ENCODE assay signal across 8 cellular contexts in genomic region chr2:68251187-68251854, GRCh38. TPM values are rescaled to one million over a fixed set of nuclear protein-coding genes. Genes with fewer than 3 reads are reported as not detected.
DNase-seq lines count a peak whose midpoint lies in the region; ATAC-seq and TF ChIP-seq lines count a peak whose summit lies in the region.

No MANE protein-coding gene starts in this region.

- H3K4me2 ChIP-seq in DOHH2 (ENCODE audit: low read length): peak overlapping the region; percentile 82

- peak; percentile 50 for ATAC-seq in GM21825 (IDR thresholded peaks at IDR 0.05; ENCODE audit: unreplicated experiment)
- peak; percentile 66 for ATAC-seq in activated T-helper 17 cell treated with anti-CD3 and anti-CD28 coated beads, Interleukin-2, amount 50 U/mL, for 72 hours (replicated peaks)
- ATAC-seq in stimulated activated naive CD8-positive, alpha-beta T cell treated with anti-CD3 and anti-CD28 coated beads, Interleukin-15, amount 100 ng/mL, for 72 hours: peak; percentile 73

- peak; percentile 72 for TF ChIP-seq CTCF in DOHH2 (IDR thresholded peaks at IDR 0.05; ENCODE audit: low read depth, low read length, poor library complexity, severe bottlenecking)
- TF ChIP-seq CTCF in fibroblast of mammary gland (conservative IDR thresholded peaks at IDR 0.05; ENCODE audit: control insufficient read depth, insufficient read depth, low read depth, low read length): peak; percentile 72
- TF ChIP-seq CTCF in nephron (IDR thresholded peaks at IDR 0.05; ENCODE audit: unreplicated experiment in 3 of 3): peak; percentile 69 to 76 (median 72)

- peaks cover 29% of the 10 kb centered on the region for H3K36me3 Mint-ChIP-seq in activated T-helper 17 cell treated with anti-CD3 and anti-CD28 coated beads, Interleukin-2, amount 50 U/mL, for 72 hours (ENCODE audit: low read depth)
- no peaks in the 10 kb centered on the region for H3K36me3 Mint-ChIP-seq in nephron (ENCODE audit: low read depth)

- peaks cover 80% of the 10 kb centered on the region for H3K79me2 ChIP-seq in DOHH2 (ENCODE audit: control insufficient read depth, low read length)

- H3K9me3 Mint-ChIP-seq in activated T-helper 17 cell treated with anti-CD3 and anti-CD28 coated beads, Interleukin-2, amount 50 U/mL, for 72 hours: no peaks in the 10 kb centered on the region
- H3K9me3 Mint-ChIP-seq in nephron: no peaks in the 10 kb centered on the region
- H3K9me3 Mint-ChIP-seq in stimulated activated naive CD8-positive, alpha-beta T cell treated with anti-CD3 and anti-CD28 coated beads, Interleukin-15, amount 100 ng/mL, for 72 hours: no peaks in the 10 kb centered on the region

- H3K4me1 ChIP-seq in DOHH2 (ENCODE audit: control insufficient read depth, low read length): peaks cover 53% of the 10 kb centered on the region

- no peak overlapping the region for H3K4me3 Mint-ChIP-seq in activated T-helper 17 cell treated with anti-CD3 and anti-CD28 coated beads, Interleukin-2, amount 50 U/mL, for 72 hours
- peak overlapping the region; percentile 86 to 94 (median 93) for H3K4me3 Mint-ChIP-seq in nephron
- peak overlapping the region; percentile 87 to 97 for H3K4me3 Mint-ChIP-seq in stimulated activated naive CD8-positive, alpha-beta T cell treated with anti-CD3 and anti-CD28 coated beads, Interleukin-15, amount 100 ng/mL, for 72 hours

- no peaks in the 10 kb centered on the region for H3K27me3 Mint-ChIP-seq in activated T-helper 17 cell treated with anti-CD3 and anti-CD28 coated beads, Interleukin-2, amount 50 U/mL, for 72 hours
- no peaks in the 10 kb centered on the region for H3K27me3 Mint-ChIP-seq in nephron (ENCODE audit: low read depth)
- H3K27me3 Mint-ChIP-seq in stimulated activated naive CD8-positive, alpha-beta T cell treated with anti-CD3 and anti-CD28 coated beads, Interleukin-15, amount 100 ng/mL, for 72 hours: no peaks in the 10 kb centered on the region

- H3K27ac Mint-ChIP-seq in activated T-helper 17 cell treated with anti-CD3 and anti-CD28 coated beads, Interleukin-2, amount 50 U/mL, for 72 hours: peak overlapping the region; percentile 91
- H3K27ac Mint-ChIP-seq in nephron: peak overlapping the region; percentile 93 to 98 (median 97)
- peak overlapping the region; percentile 95 to 99 for H3K27ac Mint-ChIP-seq in stimulated activated naive CD8-positive, alpha-beta T cell treated with anti-CD3 and anti-CD28 coated beads, Interleukin-15, amount 100 ng/mL, for 72 hours

- no peaks in the 10 kb centered on the region for H3K9me3 ChIP-seq in DOHH2 (ENCODE audit: control insufficient read depth, insufficient read depth, low read length)

- H3K27me3 ChIP-seq in DOHH2 (ENCODE audit: control insufficient read depth, low read length): no peaks in the 10 kb centered on the region

- peak overlapping the region; percentile 84 for H3K4me3 ChIP-seq in DOHH2 (ENCODE audit: low read length)
- H3K4me3 ChIP-seq in fibroblast of mammary gland (ENCODE audit: control insufficient read depth, low read depth, low read length): peak overlapping the region; percentile 74

- H3F3A ChIP-seq in DOHH2 (ENCODE audit: control insufficient read depth, insufficient read depth): peaks cover 8% of the 10 kb centered on the region

- H3K27ac ChIP-seq in DOHH2 (ENCODE audit: low read depth, low read length): peak overlapping the region; percentile 88

- peaks cover 45% of the 10 kb centered on the region for H4K20me1 ChIP-seq in DOHH2 (ENCODE audit: control insufficient read depth, insufficient read depth, low read depth, low read length)

- H3K9me2 ChIP-seq in DOHH2 (replicated peaks; ENCODE audit: control insufficient read depth, low read length): no peaks in the 10 kb centered on the region

- H3K36me3 ChIP-seq in DOHH2 (ENCODE audit: control insufficient read depth, low read length): peaks cover 48% of the 10 kb centered on the region

- peaks cover 17% of the 10 kb centered on the region for H3K4me1 Mint-ChIP-seq in activated T-helper 17 cell treated with anti-CD3 and anti-CD28 coated beads, Interleukin-2, amount 50 U/mL, for 72 hours
- peaks cover 23% of the 10 kb centered on the region for H3K4me1 Mint-ChIP-seq in nephron
- peaks cover 21% of the 10 kb centered on the region for H3K4me1 Mint-ChIP-seq in stimulated activated naive CD8-positive, alpha-beta T cell treated with anti-CD3 and anti-CD28 coated beads, Interleukin-15, amount 100 ng/mL, for 72 hours

- DNase-seq in Kasumi-1 (lab: John Stamatoyannopoulos, UW): peak; percentile 91 to 95
- peak; percentile 88 for DNase-seq in RKO (ENCODE audit: low spot score)
- peak; percentile 79 for DNase-seq in fibroblast of mammary gland (ENCODE audit: low read depth)
- DNase-seq in stimulated activated naive CD8-positive, alpha-beta T cell treated with anti-CD3 and anti-CD28 coated beads, Interleukin-15, amount 100 ng/mL, for 72 hours: peak; percentile 69 to 81

RNA-seq across cellular contexts. Expression of gene PPP3R1, which starts 1.0 kb away (rescaled TPM):
- 10 to 100 TPM; 54.1 to 70.0 TPM for total RNA-seq in activated T-helper 17 cell treated with anti-CD3 and anti-CD28 coated beads, Interleukin-2, amount 50 U/mL, for 72 hours

Comparison
In these comparisons a context has a peak if more than half of its experiments do, and no peak if none do; other contexts are left out.
1. Peak in every context shown above with its lines: DNase-seq, ATAC-seq, H3K4me3 ChIP-seq and H3K27ac ChIP-seq.